34 cellular contexts compared by ENCODE assay signal in genomic region chr6:41047745-41048742, GRCh38. TPM values are rescaled to one million over a fixed set of nuclear protein-coding genes. Genes with fewer than 3 reads are reported as not detected.
A peak's percentile ranks its signal among the peaks of the same experiment; 100 is the strongest.
DNase-seq lines count a peak whose midpoint lies in the region; ATAC-seq and TF ChIP-seq lines count a peak whose summit lies in the region.
"Had no signal": no experiment of that assay in that cellular context is flagged by ENCODE, and none has a peak within 500 bp of the region (broad histone marks: within the 10 kb centered on the region; RNA-seq: fewer than 3 reads in every experiment).

No MANE protein-coding gene starts in this region.

- no peak for TF ChIP-seq CTCF in heart left ventricle (IDR thresholded peaks at IDR 0.05)
- TF ChIP-seq CTCF in stomach (IDR thresholded peaks at IDR 0.05), result no peak

- TF ChIP-seq POLR2A in heart left ventricle (IDR thresholded peaks at IDR 0.05) (no peak), stomach (IDR thresholded peaks at IDR 0.05) (no peak)

- no peaks in the 10 kb centered on the region for H3K27me3 ChIP-seq in heart left ventricle
- H3K27me3 ChIP-seq in SJCRH30, result no peaks in the 10 kb centered on the region
- H3K27me3 ChIP-seq in stomach, result no peaks in the 10 kb centered on the region
- H3K27me3 ChIP-seq: BLaER1, MG63 had no signal

- no peak for TF ChIP-seq EP300 in stomach (IDR thresholded peaks at IDR 0.05)

- DNase-seq in heart left ventricle, result no peak
- DNase-seq in left cardiac atrium, result no peak
- peak; percentile 50 to 61 for DNase-seq in SJCRH30
- DNase-seq in stomach, result peak; percentile 49
- no peak for DNase-seq in NCI-H146 treated with DMSO at 0.1 percent for 48 hours (lab: John Stamatoyannopoulos, UW; ENCODE audit: unreplicated experiment)
- DNase-seq: activated CD8-positive, alpha-beta memory T cell treated with anti-CD3 and anti-CD28 coated beads for 24 hours; activated gamma-delta T cell treated with Interleukin-2 at 50 U/mL for 16 hours; amniotic stem cell; DMS79; GDM1; KBM-7; mesenchymal stem cell; MG63; NCI-H1105 treated with DMSO at 0.1 percent for 48 hours; NCI-H2081; NCI-H446; NCI-H82; nucleus accumbens; RPMI8226; substantia nigra; T-helper 17 cell had no signal

- H3K4me1 ChIP-seq in heart left ventricle, result peaks cover 0 to 42% (median 15%) of the 10 kb centered on the region in 12 donors
- peaks cover 48% of the 10 kb centered on the region for H3K4me1 ChIP-seq in SJCRH30
- peaks cover 21% of the 10 kb centered on the region for H3K4me1 ChIP-seq in mesodermal cell (ENCODE audit: control insufficient read depth, insufficient read depth, low read length, poor library complexity, severe bottlenecking)
- peaks cover 15 to 70% (median 40%) of the 10 kb centered on the region in 4 donors for H3K4me1 ChIP-seq in stomach

- H3K4me3 ChIP-seq in heart left ventricle, result no peak overlapping the region
- no peak overlapping the region for H3K4me3 ChIP-seq in SJCRH30
- H3K4me3 ChIP-seq in mesodermal cell (ENCODE audit: extremely low read depth, insufficient read depth, low read length, poor library complexity, severe bottlenecking), result no peak overlapping the region
- no peak overlapping the region for H3K4me3 ChIP-seq in stomach
- H3K4me3 ChIP-seq: BLaER1, MG63, SK-N-MC, smooth muscle cell had no signal

- 51 to 67% (median 63%) methylated on average over 9 of the region's 9 CpGs for WGBS in heart left ventricle, 4 donors
- WGBS in mesodermal cell (ENCODE audit: insufficient coverage in 2 of 2), 2 experiments, result 96 to 99% methylated on average over 7 to 8 of the region's 9 CpGs
- 53 to 61% (median 57%) methylated on average over 9 of the region's 9 CpGs for WGBS in stomach, 5 donors

- ATAC-seq in heart left ventricle (peak in 2 of 4 donors; percentile 18 to 22), left cardiac atrium (no peak), GM18517 (IDR thresholded peaks at IDR 0.05; ENCODE audit: unreplicated experiment) (no peak), GM21576 (IDR thresholded peaks at IDR 0.05; ENCODE audit: unreplicated experiment) (no peak)
- ATAC-seq: HCT116, T-helper 17 cell had no signal

- H3K36me3 ChIP-seq in heart left ventricle (no peaks in the 10 kb centered on the region), SJCRH30 (no peaks in the 10 kb centered on the region), mesodermal cell (ENCODE audit: control insufficient read depth, insufficient read depth, low read length) (no peaks in the 10 kb centered on the region), stomach (no peaks in the 10 kb centered on the region)
- H3K36me3 ChIP-seq: BLaER1, MG63 had no signal

- H3K27ac ChIP-seq in heart left ventricle (peak overlapping the region in 9 of 12 donors; percentile 35 to 78 (median 70)), SJCRH30 (no peak overlapping the region), mesodermal cell (ENCODE audit: low read depth, low read length, severe bottlenecking) (peak overlapping the region; percentile 24), stomach (peak overlapping the region; percentile 12 to 69 (median 43))
- H3K27ac ChIP-seq: BLaER1, SK-N-MC had no signal

- H3K9me3 ChIP-seq in heart left ventricle (no peaks in the 10 kb centered on the region), SJCRH30 (replicated peaks) (no peaks in the 10 kb centered on the region), mesodermal cell (ENCODE audit: control insufficient read depth, low read length) (no peaks in the 10 kb centered on the region), stomach (no peaks in the 10 kb centered on the region)
- H3K9me3 ChIP-seq: BLaER1, MG63 had no signal

- intact Hi-C loops in heart left ventricle (cut with DNase I) (no loop called here), left cardiac atrium (cut with DNase I) (no loop called here), stomach (cut with DNase I; ENCODE audit: low total_unique reads) (no loop called here)

RNA-seq across cellular contexts. Expression of gene APOBEC2, which starts 5.0 kb away (rescaled TPM):
- total RNA-seq in heart left ventricle (100 to 1,000 TPM; 139 to 524 (median 237) TPM), left cardiac atrium (100 to 1,000 TPM in 1 of 2 donors, 10 to 100 TPM in 1; 42.1 to 103 TPM), stomach (10 to 100 TPM in 1 of 5 donors, 1 to 10 TPM in 1, not detected in 3; 7.2 to 12.6 TPM)
- polyA plus RNA-seq in heart left ventricle (100 to 1,000 TPM in 1 of 2 donors, 10 to 100 TPM in 1; 72.3 to 237 TPM), stomach (10 to 100 TPM in 2 of 3 donors, 1 to 10 TPM in 1; 7.6 to 36.7 (median 11.3) TPM)
- total RNA-seq in SJCRH30 (2014; rRNA removed; shearing (Covaris generic)), result 7.0 and 7.7 TPM in 2 replicates
- not detected for polyA plus RNA-seq in mesodermal cell (2013, experiment 1 of 2)
- polyA plus RNA-seq in mesodermal cell (2013, experiment 2 of 2), result not detected
- total RNA-seq: glomerular endothelial cell, HT1080, kidney epithelial cell, smooth muscle cell, T-helper 17 cell had no signal
- polyA plus RNA-seq: AG04450 had no signal

RNA-seq across cellular contexts. Expression of gene TSPO2, which starts 5.8 kb away (rescaled TPM):
- total RNA-seq in heart left ventricle (not detected), left cardiac atrium (not detected), stomach (not detected)
- polyA plus RNA-seq in heart left ventricle (not detected), stomach (1 to 10 TPM in 1 of 3 donors, under 1 TPM in 2; 0.15 to 1.4 (median 0.92) TPM)
- total RNA-seq in SJCRH30 (2014; rRNA removed; shearing (Covaris generic)), result not detected in 2 replicates
- polyA plus RNA-seq in mesodermal cell (2013, experiment 1 of 2), result not detected
- polyA plus RNA-seq in mesodermal cell (2013, experiment 2 of 2), result not detected
- total RNA-seq: glomerular endothelial cell, kidney epithelial cell, myocyte, smooth muscle cell, T-helper 17 cell, ureter had no signal
- polyA plus RNA-seq: AG04450, smooth muscle cell had no signal

RNA-seq across cellular contexts. Expression of gene UNC5CL, which starts 9.0 kb away (rescaled TPM):
- total RNA-seq in heart left ventricle (1 to 10 TPM in 1 of 9 donors, under 1 TPM in 8; 0.21 to 1.1 (median 0.50) TPM), left cardiac atrium (under 1 TPM; 0.27 to 0.86 TPM), stomach (10 to 100 TPM in 4 of 5 donors, 1 to 10 TPM in 1; 2.3 to 84.8 (median 58.3) TPM)
- polyA plus RNA-seq in heart left ventricle (under 1 TPM; 0.50 to 0.65 TPM), stomach (10 to 100 TPM in 1 of 3 donors, 1 to 10 TPM in 2; 4.4 to 13.0 (median 9.7) TPM)
- total RNA-seq in SJCRH30 (2014; rRNA removed; shearing (Covaris generic)), result 0.23 and 0.40 TPM in 2 replicates
- 1.6 TPM for polyA plus RNA-seq in mesodermal cell (2013, experiment 1 of 2)
- 2.0 TPM for polyA plus RNA-seq in mesodermal cell (2013, experiment 2 of 2)
- total RNA-seq: glomerular endothelial cell had no signal

RNA-seq across cellular contexts. Expression of gene OARD1, which starts 24.1 kb away (rescaled TPM):
- total RNA-seq in heart left ventricle (10 to 100 TPM; 12.8 to 21.8 (median 17.7) TPM), left cardiac atrium (10 to 100 TPM; 13.9 to 16.3 TPM), stomach (10 to 100 TPM in 3 of 5 donors, 1 to 10 TPM in 2; 1.2 to 39.7 (median 26.4) TPM)
- polyA plus RNA-seq in heart left ventricle (10 to 100 TPM; 26.6 to 28.1 TPM), stomach (10 to 100 TPM; 36.1 to 69.0 (median 36.6) TPM)
- 24.8 and 30.8 TPM in 2 replicates for total RNA-seq in SJCRH30 (2014; rRNA removed; shearing (Covaris generic))
- polyA plus RNA-seq in mesodermal cell (2013, experiment 1 of 2), result 30.2 TPM
- polyA plus RNA-seq in mesodermal cell (2013, experiment 2 of 2), result 34.0 TPM

RNA-seq across cellular contexts. Expression of gene NFYA, which starts 24.7 kb away (rescaled TPM):
- total RNA-seq in heart left ventricle (10 to 100 TPM in 4 of 9 donors, 1 to 10 TPM in 5; 6.5 to 12.5 (median 9.7) TPM), left cardiac atrium (10 to 100 TPM; 11.5 to 11.8 TPM), stomach (10 to 100 TPM in 4 of 5 donors, 1 to 10 TPM in 1; 8.1 to 35.0 (median 20.0) TPM)
- polyA plus RNA-seq in heart left ventricle (1 to 10 TPM; 4.3 to 7.3 TPM), stomach (1 to 10 TPM; 5.0 to 7.6 (median 5.9) TPM)
- total RNA-seq in SJCRH30 (2014; rRNA removed; shearing (Covaris generic)), result 32.4 and 33.3 TPM in 2 replicates
- polyA plus RNA-seq in mesodermal cell (2013, experiment 1 of 2), result 44.2 TPM
- polyA plus RNA-seq in mesodermal cell (2013, experiment 2 of 2), result 38.6 TPM

Comparison
In these comparisons a context has a peak if more than half of its experiments do, and no peak if none do; other contexts are left out.
1. DNase-seq: peak in SJCRH30 (2 of 2) and stomach (single experiment); none in heart left ventricle (0 of 5), left cardiac atrium (single experiment) and NCI-H146 treated with DMSO at 0.1 percent for 48 hours (single experiment).